In genomic region chr13:22271963-22272362, GRCh38 we compare ENCODE assay signal across 32 cellular contexts.
"Had no signal": no experiment of that assay in that cellular context is flagged by ENCODE, and none has a peak within 500 bp of the region (broad histone marks: within the 10 kb centered on the region; RNA-seq: fewer than 3 reads in every experiment).

No MANE protein-coding gene starts in this region.

- H3K36me3 Mint-ChIP-seq: mesothelial cell of epicardium, naive B cell, natural killer cell, neural progenitor cell had no signal

- FAIRE-seq: keratinocyte, urothelium cell line had no signal

- H3K27me3 ChIP-seq: left lung, neural progenitor cell, neutrophil, suprapubic skin, tibial artery, upper lobe of right lung had no signal

- H3K4me2 ChIP-seq: neural progenitor cell had no signal

- H3K4me1 Mint-ChIP-seq: naive B cell, natural killer cell, neural progenitor cell had no signal

- DNase-seq: head of caudate nucleus; hippocampal formation; kidney glomerular epithelial cell; left cardiac atrium; left lung; lower lobe of right lung; mammary epithelial cell; mesenchymal stem cell; naive B cell; natural killer cell; nephron progenitor cell; occipital lobe; psoas muscle; stimulated activated CD4-positive, alpha-beta T cell treated with anti-CD3 and anti-CD28 coated beads, Interleukin-12 subunit alpha, Interleukin-12 subunit beta, amount 100 ng/mL, for 4 hours; stimulated activated CD4-positive, alpha-beta T cell treated with anti-CD3 and anti-CD28 coated beads, Interleukin-15, amount 100 ng/mL, for 24 hours; stimulated activated CD4-positive, alpha-beta T cell treated with anti-CD3 and anti-CD28 coated beads, Interleukin-4, amount 100 ng/mL, for 24 hours; stimulated activated CD8-positive, alpha-beta memory T cell treated with anti-CD3 and anti-CD28 coated beads, Interleukin-4, amount 100 ng/mL, for 48 hours; stimulated activated naive CD4-positive, alpha-beta T cell; tibial artery; trophoblast cell; upper lobe of right lung had no signal

- ATAC-seq: left cardiac atrium, left lung, lower lobe of right lung, natural killer cell, psoas muscle, sciatic nerve, upper lobe of right lung had no signal

- H2AFZ ChIP-seq: neural progenitor cell, parathyroid adenoma had no signal

- H3K27ac ChIP-seq: left lung, lower lobe of right lung, neural progenitor cell, neutrophil, parathyroid adenoma, psoas muscle, skin epidermis, suprapubic skin, thoracic aorta, tibial artery, upper lobe of right lung had no signal

- H3K4me3 ChIP-seq: left lung, lower lobe of right lung, neural progenitor cell, psoas muscle, skin epidermis, suprapubic skin, thoracic aorta, tibial artery, upper lobe of right lung had no signal

- H3K9ac ChIP-seq: neural progenitor cell, parathyroid adenoma had no signal

- H3K27me3 Mint-ChIP-seq: stimulated activated naive CD8-positive, alpha-beta T cell treated with anti-CD3 and anti-CD28 coated beads, Interleukin-15, Interleukin-2, amounts not matched to agents 100 ng/mL and 50 ng/mL, for 24 hours had no signal

- H3K27ac Mint-ChIP-seq: naive B cell; natural killer cell; nephron progenitor cell; neural progenitor cell; stimulated activated naive CD8-positive, alpha-beta T cell treated with anti-CD3 and anti-CD28 coated beads, Interleukin-15, Interleukin-2, amounts not matched to agents 100 ng/mL and 50 ng/mL, for 24 hours had no signal

- H3K4me3 Mint-ChIP-seq: mesothelial cell of epicardium; naive B cell; natural killer cell; nephron progenitor cell; neural progenitor cell; stimulated activated naive CD8-positive, alpha-beta T cell treated with anti-CD3 and anti-CD28 coated beads, Interleukin-15, Interleukin-2, amounts not matched to agents 100 ng/mL and 50 ng/mL, for 24 hours had no signal

- H3K36me3 ChIP-seq: left lung, lower lobe of right lung, neural progenitor cell, neutrophil, suprapubic skin, thoracic aorta, tibial artery, upper lobe of right lung had no signal

- H3K9me3 ChIP-seq: left lung, lower lobe of right lung, neutrophil, psoas muscle, suprapubic skin, thoracic aorta, tibial artery, upper lobe of right lung had no signal

- H3K79me2 ChIP-seq: parathyroid adenoma had no signal

- H3K4me1 ChIP-seq: left lung, lower lobe of right lung, neural progenitor cell, parathyroid adenoma, psoas muscle, suprapubic skin, tibial artery, upper lobe of right lung had no signal
